Comparison of ENCODE assay signal across 7 cellular contexts in genomic region chr9:81045658-81046057, GRCh38.
"Had no signal": no experiment of that assay in that cellular context is flagged by ENCODE, and none has a peak within 500 bp of the region (broad histone marks: within the 10 kb centered on the region; RNA-seq: fewer than 3 reads in every experiment).

No MANE protein-coding gene starts in this region.

- H3K4me3 ChIP-seq: GM23338 had no signal

- H3K27ac ChIP-seq: HL-60 had no signal

- FAIRE-seq: H1, HepG2 had no signal

- H3K4me2 ChIP-seq: GM23338 had no signal

- ATAC-seq: GM23338, HepG2 had no signal

- H2AFZ ChIP-seq: GM23338 had no signal

- DNase-seq: H9, HCEC 1CT, IMR-90 had no signal
